Comparison of ENCODE assay signal across 10 cellular contexts in genomic region chr13:66660013-66660804, GRCh38.
A peak's percentile ranks its signal among the peaks of the same experiment; 100 is the strongest.
DNase-seq lines count a peak whose midpoint lies in the region; ATAC-seq and TF ChIP-seq lines count a peak whose summit lies in the region.
"Had no signal": no experiment of that assay in that cellular context is flagged by ENCODE, and none has a peak within 500 bp of the region (broad histone marks: within the 10 kb centered on the region; RNA-seq: fewer than 3 reads in every experiment).

No MANE protein-coding gene starts in this region.

- no peak for TF ChIP-seq CTCF in fibroblast of lung (conservative IDR thresholded peaks at IDR 0.05 in 1 of 2, IDR thresholded peaks at IDR 0.05 in 1 of 2; ENCODE audit: low read depth in 1 of 2, low read length in 2 of 2)
- no peak for TF ChIP-seq CTCF in WERI-Rb-1 (IDR thresholded peaks at IDR 0.05; ENCODE audit: low read depth, low read length)

- no peaks in the 10 kb centered on the region for H4K20me1 ChIP-seq in fibroblast of lung (ENCODE audit: control insufficient read depth, extremely low read depth, insufficient read depth, low read length)

- intact Hi-C loops in activated naive CD4-positive, alpha-beta T cell treated with anti-CD3 and anti-CD28 coated beads for 36 hours (cut with micrococcal nuclease): no loop called here

- no peak overlapping the region for H3K27ac ChIP-seq in fibroblast of lung (ENCODE audit: insufficient read depth, low read length)
- H3K27ac ChIP-seq in WERI-Rb-1: no peak overlapping the region
- H3K27ac ChIP-seq: pancreas had no signal

- peaks cover 5% of the 10 kb centered on the region for H3K9me3 Mint-ChIP-seq in activated naive CD4-positive, alpha-beta T cell treated with anti-CD3 and anti-CD28 coated beads for 36 hours
- H3K9me3 Mint-ChIP-seq: activated T-cell treated with anti-CD3 and anti-CD28 coated beads, Interleukin-2, amount 50 U/mL, for 24 hours had no signal

- H3K9ac ChIP-seq in fibroblast of lung (ENCODE audit: insufficient read depth, low read length): no peak overlapping the region

- no peak overlapping the region for H2AFZ ChIP-seq in fibroblast of lung (ENCODE audit: low read length)

- H3K36me3 Mint-ChIP-seq in activated naive CD4-positive, alpha-beta T cell treated with anti-CD3 and anti-CD28 coated beads for 36 hours (ENCODE audit: low read depth): no peaks in the 10 kb centered on the region

- no peak overlapping the region for H3K27ac Mint-ChIP-seq in activated naive CD4-positive, alpha-beta T cell treated with anti-CD3 and anti-CD28 coated beads for 36 hours
- H3K27ac Mint-ChIP-seq: activated T-cell treated with anti-CD3 and anti-CD28 coated beads, Interleukin-2, amount 50 U/mL, for 24 hours had no signal

- H3K36me3 ChIP-seq in fibroblast of lung (ENCODE audit: control insufficient read depth, insufficient read depth, low read length): no peaks in the 10 kb centered on the region
- no peaks in the 10 kb centered on the region for H3K36me3 ChIP-seq in WERI-Rb-1
- H3K36me3 ChIP-seq: pancreas had no signal

- CTCF ChIA-PET in activated naive CD4-positive, alpha-beta T cell treated with anti-CD3 and anti-CD28 coated beads for 36 hours (lab: Charles Lee): no interaction called here

- H3K27me3 Mint-ChIP-seq in activated naive CD4-positive, alpha-beta T cell treated with anti-CD3 and anti-CD28 coated beads for 36 hours (ENCODE audit: low read depth): no peaks in the 10 kb centered on the region
- H3K27me3 Mint-ChIP-seq: activated T-cell treated with anti-CD3 and anti-CD28 coated beads, Interleukin-2, amount 50 U/mL, for 24 hours had no signal

- H3K4me3 Mint-ChIP-seq in activated naive CD4-positive, alpha-beta T cell treated with anti-CD3 and anti-CD28 coated beads for 36 hours: no peak overlapping the region
- H3K4me3 Mint-ChIP-seq: activated T-cell treated with anti-CD3 and anti-CD28 coated beads, Interleukin-2, amount 50 U/mL, for 24 hours had no signal

- peak; percentile 11 for DNase-seq in COLO829 (ENCODE audit: low spot score)
- peak; percentile 40 to 80 for DNase-seq in fibroblast of lung (ENCODE audit: low read depth in 2 of 2)
- DNase-seq in occipital lobe (lab: John Stamatoyannopoulos, UW): no peak
- DNase-seq in 8988T: no peak
- DNase-seq in activated naive CD4-positive, alpha-beta T cell treated with anti-CD3 and anti-CD28 coated beads for 36 hours: no peak
- no peak for DNase-seq in WERI-Rb-1
- DNase-seq: activated T-cell treated with anti-CD3 and anti-CD28 coated beads, Interleukin-2, amount 50 U/mL, for 24 hours; pancreas had no signal

- H3K4me2 ChIP-seq in fibroblast of lung (ENCODE audit: extremely low read depth, insufficient read depth, low read length): no peak overlapping the region

- H3K9me3 ChIP-seq in fibroblast of lung (ENCODE audit: control insufficient read depth, insufficient read depth, low read depth, low read length) (no peaks in the 10 kb centered on the region), WERI-Rb-1 (ENCODE audit: severe bottlenecking) (no peaks in the 10 kb centered on the region)
- H3K9me3 ChIP-seq: pancreas had no signal

- H3K27me3 ChIP-seq in fibroblast of lung (ENCODE audit: control insufficient read depth, insufficient read depth, low read length) (no peaks in the 10 kb centered on the region), WERI-Rb-1 (ENCODE audit: insufficient read depth, low read depth, severe bottlenecking) (no peaks in the 10 kb centered on the region)
- H3K27me3 ChIP-seq: pancreas had no signal

- H3K4me1 ChIP-seq in fibroblast of lung (ENCODE audit: control insufficient read depth, extremely low read depth, insufficient read depth, low read length): no peaks in the 10 kb centered on the region
- H3K4me1 ChIP-seq: pancreas had no signal

- H3K79me2 ChIP-seq in fibroblast of lung (ENCODE audit: control insufficient read depth, insufficient read depth, low read length): no peaks in the 10 kb centered on the region

- no peaks in the 10 kb centered on the region for H3K4me1 Mint-ChIP-seq in activated naive CD4-positive, alpha-beta T cell treated with anti-CD3 and anti-CD28 coated beads for 36 hours (ENCODE audit: low read depth)

- H3K4me3 ChIP-seq in fibroblast of lung (replicated peaks in 1 of 4; ENCODE audit: control extremely low read depth in 1 of 4, insufficient read depth in 1 of 4, low read depth in 3 of 4, low read length in 4 of 4) (no peak overlapping the region), WERI-Rb-1 (ENCODE audit: low read depth, low read length) (no peak overlapping the region)
- H3K4me3 ChIP-seq: pancreas had no signal

- ATAC-seq in GM21390 (IDR thresholded peaks at IDR 0.05; ENCODE audit: unreplicated experiment) (peak; percentile 71), HG03565 (IDR thresholded peaks at IDR 0.05; ENCODE audit: unreplicated experiment) (peak; percentile 91)

Comparison
In these comparisons a context has a peak if more than half of its experiments do, and no peak if none do; other contexts are left out.
1. DNase-seq: peak in COLO829 (single experiment) and fibroblast of lung (2 of 2); none in occipital lobe (single experiment), 8988T (single experiment), activated naive CD4-positive, alpha-beta T cell treated with anti-CD3 and anti-CD28 coated beads for 36 hours (single experiment) and WERI-Rb-1 (single experiment).